In genomic region chr10:60200012-60200681, GRCh38 we compare ENCODE assay signal across 18 cellular contexts.
"Had no signal": no experiment of that assay in that cellular context is flagged by ENCODE, and none has a peak within 500 bp of the region (broad histone marks: within the 10 kb centered on the region; RNA-seq: fewer than 3 reads in every experiment).

No MANE protein-coding gene starts in this region.

- H3K4me3 Mint-ChIP-seq: activated B cell treated with CpG ODN at 0.5 μM for 24 hours; activated CD8-positive, alpha-beta T cell treated with anti-CD3 and anti-CD28 coated beads, Interleukin-2, amount 10 ng/mL, durations not matched to agents 7 days and 5 days; activated T-cell treated with anti-CD3 and anti-CD28 coated beads, Interleukin-2, amount 50 U/mL, for 72 hours; immature natural killer cell; neural crest cell; stimulated activated naive B cell treated with anti-CD40 and anti-IgM and Interleukin-4, amounts not matched to agents 10 μg/mL and 1 μg/mL and 100 μg/mL, for 72 hours had no signal

- DNase-seq: activated B cell treated with CpG ODN at 0.5 μM for 24 hours; activated CD4-positive, alpha-beta T cell treated with anti-CD3 and anti-CD28 coated beads for 48 hours; activated CD8-positive, alpha-beta memory T cell treated with anti-CD3 and anti-CD28 coated beads, Interleukin-2, amount 50 U/mL, for 48 hours; activated CD8-positive, alpha-beta T cell treated with anti-CD3 and anti-CD28 coated beads, Interleukin-2, amount 10 ng/mL, durations not matched to agents 7 days and 5 days; activated gamma-delta T cell; activated T-cell treated with anti-CD3 and anti-CD28 coated beads, Interleukin-2, amount 50 U/mL, for 72 hours; central memory CD4-positive, alpha-beta T cell; cortex of kidney; effector CD4-positive, alpha-beta T cell; esophagus squamous epithelium; immature natural killer cell; stimulated activated CD4-positive, alpha-beta T cell treated with anti-CD3 and anti-CD28 coated beads, Interleukin-4, amount 100 ng/mL, for 1 hour; stimulated activated naive B cell treated with anti-CD40 and anti-IgM and Interleukin-4, amounts not matched to agents 10 μg/mL and 1 μg/mL and 100 μg/mL, for 72 hours; uterus had no signal

- H3K36me3 ChIP-seq: uterus had no signal

- H3K36me3 Mint-ChIP-seq: stimulated activated naive B cell treated with anti-CD40 and anti-IgM and Interleukin-4, amounts not matched to agents 10 μg/mL and 1 μg/mL and 100 μg/mL, for 72 hours had no signal

- H3K4me3 ChIP-seq: esophagus squamous epithelium, tibial nerve, uterus had no signal

- H3K9me3 ChIP-seq: esophagus squamous epithelium, tibial nerve, uterus had no signal

- H3K9ac ChIP-seq: parathyroid adenoma had no signal

- H3K27ac ChIP-seq: esophagus squamous epithelium, tibial nerve, uterus had no signal

- ATAC-seq: activated CD8-positive, alpha-beta T cell treated with anti-CD3 and anti-CD28 coated beads, Interleukin-2, amount 10 ng/mL, durations not matched to agents 7 days and 5 days; activated naive CD4-positive, alpha-beta T cell treated with anti-CD3 and anti-CD28 coated beads, Interleukin-2, amount 50 U/mL, for 72 hours; activated T-cell treated with anti-CD3 and anti-CD28 coated beads, Interleukin-2, amount 50 U/mL, for 72 hours; stimulated activated naive B cell treated with anti-CD40 and anti-IgM and Interleukin-4, amounts not matched to agents 10 μg/mL and 1 μg/mL and 100 μg/mL, for 72 hours had no signal

- H3K27me3 ChIP-seq: esophagus squamous epithelium, tibial nerve, uterus had no signal

- H3K4me1 ChIP-seq: esophagus squamous epithelium, uterus had no signal

- H2AFZ ChIP-seq: parathyroid adenoma had no signal

- H3K9me3 Mint-ChIP-seq: activated B cell treated with CpG ODN at 0.5 μM for 24 hours; activated naive CD4-positive, alpha-beta T cell treated with anti-CD3 and anti-CD28 coated beads, Interleukin-2, amount 50 U/mL, for 72 hours; activated T-cell treated with anti-CD3 and anti-CD28 coated beads, Interleukin-2, amount 50 U/mL, for 72 hours; immature natural killer cell; neural crest cell; stimulated activated naive B cell treated with anti-CD40 and anti-IgM and Interleukin-4, amounts not matched to agents 10 μg/mL and 1 μg/mL and 100 μg/mL, for 72 hours had no signal

- H3K4me1 Mint-ChIP-seq: activated B cell treated with CpG ODN at 0.5 μM for 24 hours, immature natural killer cell had no signal

- H3K27ac Mint-ChIP-seq: activated B cell treated with CpG ODN at 0.5 μM for 24 hours; activated CD8-positive, alpha-beta T cell treated with anti-CD3 and anti-CD28 coated beads, Interleukin-2, amount 10 ng/mL, durations not matched to agents 7 days and 5 days; activated T-cell treated with anti-CD3 and anti-CD28 coated beads, Interleukin-2, amount 50 U/mL, for 72 hours; immature natural killer cell; stimulated activated naive B cell treated with anti-CD40 and anti-IgM and Interleukin-4, amounts not matched to agents 10 μg/mL and 1 μg/mL and 100 μg/mL, for 72 hours had no signal

- H3K27me3 Mint-ChIP-seq: activated B cell treated with CpG ODN at 0.5 μM for 24 hours; stimulated activated naive B cell treated with anti-CD40 and anti-IgM and Interleukin-4, amounts not matched to agents 10 μg/mL and 1 μg/mL and 100 μg/mL, for 72 hours had no signal
